ENCODE assay signal across 12 cellular contexts in genomic region chr11:11895672-11896071, GRCh38. TPM values are rescaled to one million over a fixed set of nuclear protein-coding genes. Genes with fewer than 3 reads are reported as not detected.
A peak's percentile ranks its signal among the peaks of the same experiment; 100 is the strongest.
DNase-seq lines count a peak whose midpoint lies in the region; ATAC-seq and TF ChIP-seq lines count a peak whose summit lies in the region.
"Had no signal": no experiment of that assay in that cellular context is flagged by ENCODE, and none has a peak within 500 bp of the region (broad histone marks: within the 10 kb centered on the region; RNA-seq: fewer than 3 reads in every experiment).

No MANE protein-coding gene starts in this region.

- H3K4me2 ChIP-seq in OCI-LY7 (ENCODE audit: low read length) = no peak overlapping the region

- no peak overlapping the region for H3K27ac ChIP-seq in OCI-LY7 (ENCODE audit: low read depth, low read length, poor library complexity, severe bottlenecking)
- H3K27ac ChIP-seq: WERI-Rb-1 had no signal

- CTCF ChIA-PET in OCI-LY7 (lab: Charles Lee; ENCODE audit: unreplicated experiment) = no interaction called here

- no peaks in the 10 kb centered on the region for H4K20me1 ChIP-seq in OCI-LY7 (ENCODE audit: insufficient read depth, low read length)

- H3K4me3 ChIP-seq in OCI-LY7 (ENCODE audit: low read depth, low read length, poor library complexity, severe bottlenecking) = no peak overlapping the region
- no peak overlapping the region for H3K4me3 ChIP-seq in choroid plexus epithelial cell (ENCODE audit: low read depth, low read length)

- H3K79me2 ChIP-seq in OCI-LY7 (ENCODE audit: insufficient read depth, low read depth, low read length) = no peaks in the 10 kb centered on the region

- no peaks in the 10 kb centered on the region for H3K4me1 ChIP-seq in OCI-LY7 (ENCODE audit: insufficient read depth, low read length, poor library complexity, severe bottlenecking)

- peak; percentile 3 for DNase-seq in NCI-H510A treated with DMSO at 0.1 percent for 48 hours (lab: John Stamatoyannopoulos, UW)
- DNase-seq in NCI-H510A (lab: John Stamatoyannopoulos, UW) = no peak
- no peak for DNase-seq in OCI-LY7 (ENCODE audit: low spot score)
- peak; percentile 51 for DNase-seq in choroid plexus epithelial cell (ENCODE audit: low read depth)
- peak; percentile 25 for DNase-seq in renal cortical epithelial cell (ENCODE audit: low read depth)
- no peak for DNase-seq in NCI-H1092 (lab: John Stamatoyannopoulos, UW)
- no peak for DNase-seq in germinal center (ENCODE audit: low spot score)
- DNase-seq: activated CD8-positive, alpha-beta memory T cell treated with anti-CD3 and anti-CD28 coated beads, Interleukin-2, amount 50 U/mL, for 48 hours; amygdala; DMS79 treated with DMSO at 0.1 percent for 48 hours; WERI-Rb-1 had no signal

- ATAC-seq in HG03280 (IDR thresholded peaks at IDR 0.05; ENCODE audit: unreplicated experiment) = no peak

- no peaks in the 10 kb centered on the region for H3K9me2 ChIP-seq in OCI-LY7 (ENCODE audit: insufficient read depth, low read length)

- BruUV-seq in OCI-LY7 (replicated peaks; lab: Mats Ljungman, UMichigan) = no TSS peak

- POLR2A ChIA-PET in OCI-LY7 (lab: Charles Lee) = interaction anchor here (0.8 kb wide), 1 partner anchor 12 kb away, joined by 4 read pairs; no protein-coding TSS in a partner anchor

- H3K36me3 ChIP-seq in OCI-LY7 (ENCODE audit: insufficient read depth, low read length) = peaks cover 32% of the 10 kb centered on the region

- H2AFZ ChIP-seq in OCI-LY7 (ENCODE audit: low read length) = no peak overlapping the region

- peak; percentile 47 for TF ChIP-seq CTCF in OCI-LY7 (conservative IDR thresholded peaks at IDR 0.05; ENCODE audit: low read length)
- peak; percentile 24 for TF ChIP-seq CTCF in choroid plexus epithelial cell (conservative IDR thresholded peaks at IDR 0.05; ENCODE audit: low read depth, low read length)

- H3K9me3 ChIP-seq in OCI-LY7 (ENCODE audit: low read length) = no peaks in the 10 kb centered on the region

- intact Hi-C loops in OCI-LY7 (cut with micrococcal nuclease; ENCODE audit: unreplicated experiment) = no loop called here

RNA-seq across cellular contexts. Expression of gene USP47, which starts 53.9 kb away (rescaled TPM):
- total RNA-seq in OCI-LY7 (2014; rRNA removed; shearing (Covaris generic)) = 35.2 and 44.1 TPM in 2 replicates
- total RNA-seq in OCI-LY7 (2022) = 39.4 and 42.2 TPM in 2 replicates
- total RNA-seq in renal cortical epithelial cell = 71.7 and 107 TPM in 2 replicates

Comparison
In these comparisons a context has a peak if more than half of its experiments do, and no peak if none do; other contexts are left out.
1. DNase-seq: peak in NCI-H510A treated with DMSO at 0.1 percent for 48 hours (single experiment), choroid plexus epithelial cell (single experiment) and renal cortical epithelial cell (single experiment); none in NCI-H510A (single experiment), OCI-LY7 (single experiment), NCI-H1092 (single experiment) and germinal center (single experiment).